Comparison of ENCODE assay signal across 1 cellular context in the genomic region with DNA sequence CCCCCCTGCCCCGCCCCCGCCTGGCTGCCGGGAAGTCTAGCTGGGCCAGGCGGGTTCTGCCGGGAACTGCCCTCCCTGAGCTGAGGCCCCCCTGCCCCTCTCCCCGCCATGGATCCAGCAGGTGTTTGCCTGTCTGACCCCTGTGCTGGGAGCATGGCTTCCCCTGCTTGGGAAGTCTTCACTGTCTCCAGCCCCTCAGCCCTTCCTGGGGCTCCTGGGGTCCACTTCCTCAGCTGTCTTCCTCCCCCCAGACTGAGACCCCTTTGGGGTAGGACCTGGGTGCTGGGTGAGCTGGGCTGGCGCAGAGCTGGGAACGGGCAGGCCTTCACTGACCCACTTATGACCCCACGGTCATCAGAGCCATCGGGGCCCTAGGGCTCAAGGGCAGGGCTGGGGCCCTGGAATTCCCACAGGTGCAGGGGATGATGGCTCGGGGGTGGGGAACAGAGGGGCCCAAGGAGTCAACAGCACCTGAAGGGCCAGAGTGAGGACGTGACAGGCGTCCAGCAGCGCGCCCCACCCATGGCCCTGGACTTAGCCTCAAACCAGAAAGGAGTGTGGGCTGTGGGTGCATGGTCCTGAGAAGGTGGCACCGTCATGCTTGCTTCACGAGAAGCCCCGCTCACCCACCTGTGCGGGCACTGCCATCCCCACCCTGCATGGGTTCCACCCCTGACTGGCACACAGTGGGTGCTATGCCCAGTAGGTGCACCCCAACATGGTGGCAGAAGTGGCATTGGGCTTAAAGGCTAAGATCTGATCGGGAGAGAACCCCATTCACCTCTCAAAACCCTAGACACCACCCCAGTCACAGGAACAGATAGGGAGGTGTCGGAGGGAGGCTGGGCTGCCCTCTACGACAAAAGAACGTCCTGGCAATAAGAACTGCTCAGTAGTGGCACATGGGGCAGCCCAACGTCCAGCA.
TF ChIP-seq lines count a peak whose summit lies in the region.

No MANE protein-coding gene starts in this region.

TF ChIP-seq in HepG2, 621 proteins besides CTCF, POLR2A, EP300 and RAD21 (continued from another document):
- TF ChIP-seq, protein P1, sequence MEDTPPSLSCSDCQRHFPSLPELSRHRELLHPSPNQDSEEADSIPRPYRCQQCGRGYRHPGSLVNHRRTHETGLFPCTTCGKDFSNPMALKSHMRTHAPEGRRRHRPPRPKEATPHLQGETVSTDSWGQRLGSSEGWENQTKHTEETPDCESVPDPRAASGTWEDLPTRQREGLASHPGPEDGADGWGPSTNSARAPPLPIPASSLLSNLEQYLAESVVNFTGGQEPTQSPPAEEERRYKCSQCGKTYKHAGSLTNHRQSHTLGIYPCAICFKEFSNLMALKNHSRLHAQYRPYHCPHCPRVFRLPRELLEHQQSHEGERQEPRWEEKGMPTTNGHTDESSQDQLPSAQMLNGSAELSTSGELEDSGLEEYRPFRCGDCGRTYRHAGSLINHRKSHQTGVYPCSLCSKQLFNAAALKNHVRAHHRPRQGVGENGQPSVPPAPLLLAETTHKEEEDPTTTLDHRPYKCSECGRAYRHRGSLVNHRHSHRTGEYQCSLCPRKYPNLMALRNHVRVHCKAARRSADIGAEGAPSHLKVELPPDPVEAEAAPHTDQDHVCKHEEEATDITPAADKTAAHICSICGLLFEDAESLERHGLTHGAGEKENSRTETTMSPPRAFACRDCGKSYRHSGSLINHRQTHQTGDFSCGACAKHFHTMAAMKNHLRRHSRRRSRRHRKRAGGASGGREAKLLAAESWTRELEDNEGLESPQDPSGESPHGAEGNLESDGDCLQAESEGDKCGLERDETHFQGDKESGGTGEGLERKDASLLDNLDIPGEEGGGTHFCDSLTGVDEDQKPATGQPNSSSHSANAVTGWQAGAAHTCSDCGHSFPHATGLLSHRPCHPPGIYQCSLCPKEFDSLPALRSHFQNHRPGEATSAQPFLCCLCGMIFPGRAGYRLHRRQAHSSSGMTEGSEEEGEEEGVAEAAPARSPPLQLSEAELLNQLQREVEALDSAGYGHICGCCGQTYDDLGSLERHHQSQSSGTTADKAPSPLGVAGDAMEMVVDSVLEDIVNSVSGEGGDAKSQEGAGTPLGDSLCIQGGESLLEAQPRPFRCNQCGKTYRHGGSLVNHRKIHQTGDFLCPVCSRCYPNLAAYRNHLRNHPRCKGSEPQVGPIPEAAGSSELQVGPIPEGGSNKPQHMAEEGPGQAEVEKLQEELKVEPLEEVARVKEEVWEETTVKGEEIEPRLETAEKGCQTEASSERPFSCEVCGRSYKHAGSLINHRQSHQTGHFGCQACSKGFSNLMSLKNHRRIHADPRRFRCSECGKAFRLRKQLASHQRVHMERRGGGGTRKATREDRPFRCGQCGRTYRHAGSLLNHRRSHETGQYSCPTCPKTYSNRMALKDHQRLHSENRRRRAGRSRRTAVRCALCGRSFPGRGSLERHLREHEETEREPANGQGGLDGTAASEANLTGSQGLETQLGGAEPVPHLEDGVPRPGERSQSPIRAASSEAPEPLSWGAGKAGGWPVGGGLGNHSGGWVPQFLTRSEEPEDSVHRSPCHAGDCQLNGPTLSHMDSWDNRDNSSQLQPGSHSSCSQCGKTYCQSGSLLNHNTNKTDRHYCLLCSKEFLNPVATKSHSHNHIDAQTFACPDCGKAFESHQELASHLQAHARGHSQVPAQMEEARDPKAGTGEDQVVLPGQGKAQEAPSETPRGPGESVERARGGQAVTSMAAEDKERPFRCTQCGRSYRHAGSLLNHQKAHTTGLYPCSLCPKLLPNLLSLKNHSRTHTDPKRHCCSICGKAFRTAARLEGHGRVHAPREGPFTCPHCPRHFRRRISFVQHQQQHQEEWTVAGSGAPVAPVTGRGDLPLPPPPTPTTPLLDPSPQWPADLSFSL (CRISPR knock-in tag; IDR thresholded peaks at IDR 0.05), result no peak
- TF ChIP-seq TRIM22 (IDR thresholded peaks at IDR 0.05) (no peak), HOXA5 (CRISPR knock-in tag; IDR thresholded peaks at IDR 0.05) (peak; percentile 37; the same call in 1 of the 2 replicates), NFKBIZ (CRISPR knock-in tag; IDR thresholded peaks at IDR 0.05) (peak; percentile 86; the same call in 1 of the 2 replicates), ZFP36L1 (CRISPR knock-in tag; IDR thresholded peaks at IDR 0.05) (peak; percentile 60; the same call in 1 of the 2 replicates), RERE (CRISPR knock-in tag; IDR thresholded peaks at IDR 0.05; ENCODE audit: low read depth) (no peak), ZNF230 (CRISPR knock-in tag; IDR thresholded peaks at IDR 0.05) (no peak), KDM5A (IDR thresholded peaks at IDR 0.05; ENCODE audit: borderline replicate concordance, low read length) (no peak), KLF6 (CRISPR knock-in tag; IDR thresholded peaks at IDR 0.05) (no peak), ZNF432 (CRISPR knock-in tag; IDR thresholded peaks at IDR 0.05; ENCODE audit: borderline replicate concordance) (no peak), E2F5 (CRISPR knock-in tag; conservative IDR thresholded peaks at IDR 0.05) (no peak), ZBTB39 (CRISPR knock-in tag; IDR thresholded peaks at IDR 0.05) (no peak), ZNF10 (CRISPR knock-in tag; IDR thresholded peaks at IDR 0.05; ENCODE audit: borderline replicate concordance, low read depth) (no peak), MED1 (CRISPR knock-in tag; IDR thresholded peaks at IDR 0.05) (peak; percentile 10; the same call in 1 of the 2 replicates)
- TF ChIP-seq, protein P2, sequence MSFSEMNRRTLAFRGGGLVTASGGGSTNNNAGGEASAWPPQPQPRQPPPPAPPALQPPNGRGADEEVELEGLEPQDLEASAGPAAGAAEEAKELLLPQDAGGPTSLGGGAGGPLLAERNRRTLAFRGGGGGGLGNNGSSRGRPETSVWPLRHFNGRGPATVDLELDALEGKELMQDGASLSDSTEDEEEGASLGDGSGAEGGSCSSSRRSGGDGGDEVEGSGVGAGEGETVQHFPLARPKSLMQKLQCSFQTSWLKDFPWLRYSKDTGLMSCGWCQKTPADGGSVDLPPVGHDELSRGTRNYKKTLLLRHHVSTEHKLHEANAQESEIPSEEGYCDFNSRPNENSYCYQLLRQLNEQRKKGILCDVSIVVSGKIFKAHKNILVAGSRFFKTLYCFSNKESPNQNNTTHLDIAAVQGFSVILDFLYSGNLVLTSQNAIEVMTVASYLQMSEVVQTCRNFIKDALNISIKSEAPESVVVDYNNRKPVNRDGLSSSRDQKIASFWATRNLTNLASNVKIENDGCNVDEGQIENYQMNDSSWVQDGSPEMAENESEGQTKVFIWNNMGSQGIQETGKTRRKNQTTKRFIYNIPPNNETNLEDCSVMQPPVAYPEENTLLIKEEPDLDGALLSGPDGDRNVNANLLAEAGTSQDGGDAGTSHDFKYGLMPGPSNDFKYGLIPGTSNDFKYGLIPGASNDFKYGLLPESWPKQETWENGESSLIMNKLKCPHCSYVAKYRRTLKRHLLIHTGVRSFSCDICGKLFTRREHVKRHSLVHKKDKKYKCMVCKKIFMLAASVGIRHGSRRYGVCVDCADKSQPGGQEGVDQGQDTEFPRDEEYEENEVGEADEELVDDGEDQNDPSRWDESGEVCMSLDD (CRISPR knock-in tag; IDR thresholded peaks at IDR 0.05; ENCODE audit: borderline replicate concordance), result no peak
- TF ChIP-seq, protein P3, sequence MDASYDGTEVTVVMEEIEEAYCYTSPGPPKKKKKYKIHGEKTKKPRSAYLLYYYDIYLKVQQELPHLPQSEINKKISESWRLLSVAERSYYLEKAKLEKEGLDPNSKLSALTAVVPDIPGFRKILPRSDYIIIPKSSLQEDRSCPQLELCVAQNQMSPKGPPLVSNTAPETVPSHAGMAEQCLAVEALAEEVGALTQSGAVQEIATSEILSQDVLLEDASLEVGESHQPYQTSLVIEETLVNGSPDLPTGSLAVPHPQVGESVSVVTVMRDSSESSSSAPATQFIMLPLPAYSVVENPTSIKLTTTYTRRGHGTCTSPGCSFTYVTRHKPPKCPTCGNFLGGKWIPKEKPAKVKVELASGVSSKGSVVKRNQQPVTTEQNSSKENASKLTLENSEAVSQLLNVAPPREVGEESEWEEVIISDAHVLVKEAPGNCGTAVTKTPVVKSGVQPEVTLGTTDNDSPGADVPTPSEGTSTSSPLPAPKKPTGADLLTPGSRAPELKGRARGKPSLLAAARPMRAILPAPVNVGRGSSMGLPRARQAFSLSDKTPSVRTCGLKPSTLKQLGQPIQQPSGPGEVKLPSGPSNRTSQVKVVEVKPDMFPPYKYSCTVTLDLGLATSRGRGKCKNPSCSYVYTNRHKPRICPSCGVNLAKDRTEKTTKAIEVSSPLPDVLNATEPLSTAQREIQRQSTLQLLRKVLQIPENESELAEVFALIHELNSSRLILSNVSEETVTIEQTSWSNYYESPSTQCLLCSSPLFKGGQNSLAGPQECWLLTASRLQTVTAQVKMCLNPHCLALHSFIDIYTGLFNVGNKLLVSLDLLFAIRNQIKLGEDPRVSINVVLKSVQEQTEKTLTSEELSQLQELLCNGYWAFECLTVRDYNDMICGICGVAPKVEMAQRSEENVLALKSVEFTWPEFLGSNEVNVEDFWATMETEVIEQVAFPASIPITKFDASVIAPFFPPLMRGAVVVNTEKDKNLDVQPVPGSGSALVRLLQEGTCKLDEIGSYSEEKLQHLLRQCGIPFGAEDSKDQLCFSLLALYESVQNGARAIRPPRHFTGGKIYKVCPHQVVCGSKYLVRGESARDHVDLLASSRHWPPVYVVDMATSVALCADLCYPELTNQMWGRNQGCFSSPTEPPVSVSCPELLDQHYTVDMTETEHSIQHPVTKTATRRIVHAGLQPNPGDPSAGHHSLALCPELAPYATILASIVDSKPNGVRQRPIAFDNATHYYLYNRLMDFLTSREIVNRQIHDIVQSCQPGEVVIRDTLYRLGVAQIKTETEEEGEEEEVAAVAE (CRISPR knock-in tag; IDR thresholded peaks at IDR 0.05; ENCODE audit: borderline replicate concordance), result no peak
- TF ChIP-seq, protein P4, sequence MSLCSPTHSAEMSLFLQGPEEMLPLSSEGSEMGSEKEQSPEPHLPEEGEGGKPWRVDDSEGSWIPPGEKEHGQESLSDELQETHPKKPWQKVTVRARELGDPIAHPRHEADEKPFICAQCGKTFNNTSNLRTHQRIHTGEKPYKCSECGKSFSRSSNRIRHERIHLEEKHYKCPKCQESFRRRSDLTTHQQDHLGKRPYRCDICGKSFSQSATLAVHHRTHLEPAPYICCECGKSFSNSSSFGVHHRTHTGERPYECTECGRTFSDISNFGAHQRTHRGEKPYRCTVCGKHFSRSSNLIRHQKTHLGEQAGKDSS (CRISPR knock-in tag; IDR thresholded peaks at IDR 0.05; ENCODE audit: borderline replicate concordance, low read depth), result 0 out of 2 replicates have a peak, but pooled peaks have one; percentile 32
